2 cellular contexts compared by ENCODE assay signal in the genomic region with DNA sequence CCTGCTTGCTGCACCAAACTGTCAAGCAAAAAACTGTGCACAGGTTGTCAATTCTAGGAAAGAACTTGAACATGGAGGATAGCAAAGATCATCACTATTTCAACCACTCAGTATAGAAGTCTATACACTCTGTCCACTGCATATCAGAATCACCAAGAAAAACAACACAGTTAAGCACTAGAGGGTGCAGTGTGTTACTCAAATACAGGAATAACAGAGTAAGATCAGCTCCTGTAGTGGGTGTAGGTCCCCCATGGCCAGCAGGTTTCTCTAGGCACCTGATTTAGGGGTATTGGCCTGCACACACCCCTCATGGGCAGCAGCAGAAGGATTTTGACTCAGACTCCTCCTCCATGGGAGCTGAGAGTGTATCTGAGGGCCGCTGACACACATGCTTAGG.
TF ChIP-seq lines count a peak whose summit lies in the region.

No MANE protein-coding gene starts in this region.

TF ChIP-seq in GM23338, 12 proteins besides CTCF, POLR2A, EP300 and RAD21:
- TF ChIP-seq JUNB (IDR thresholded peaks at IDR 0.05; ENCODE audit: unreplicated experiment) (no peak), STAT1 (IDR thresholded peaks at IDR 0.05; ENCODE audit: unreplicated experiment) (no peak), POLR2AphosphoS5 (IDR thresholded peaks at IDR 0.05; ENCODE audit: low read depth) (no peak), NANOG (IDR thresholded peaks at IDR 0.05; ENCODE audit: borderline replicate concordance) (no peak), ZNF331 (CRISPR knock-in tag; IDR thresholded peaks at IDR 0.05; ENCODE audit: low read depth) (no peak), EZH2 (IDR thresholded peaks at IDR 0.05; ENCODE audit: low read depth, unreplicated experiment) (no peak), CREB1 (CRISPR knock-in tag; IDR thresholded peaks at IDR 0.05; ENCODE audit: low read depth) (no peak), ZNF114 (CRISPR knock-in tag; IDR thresholded peaks at IDR 0.05) (no peak), EZH2phosphoT487 (IDR thresholded peaks at IDR 0.05; ENCODE audit: unreplicated experiment) (no peak)
- TF ChIP-seq, protein P1, sequence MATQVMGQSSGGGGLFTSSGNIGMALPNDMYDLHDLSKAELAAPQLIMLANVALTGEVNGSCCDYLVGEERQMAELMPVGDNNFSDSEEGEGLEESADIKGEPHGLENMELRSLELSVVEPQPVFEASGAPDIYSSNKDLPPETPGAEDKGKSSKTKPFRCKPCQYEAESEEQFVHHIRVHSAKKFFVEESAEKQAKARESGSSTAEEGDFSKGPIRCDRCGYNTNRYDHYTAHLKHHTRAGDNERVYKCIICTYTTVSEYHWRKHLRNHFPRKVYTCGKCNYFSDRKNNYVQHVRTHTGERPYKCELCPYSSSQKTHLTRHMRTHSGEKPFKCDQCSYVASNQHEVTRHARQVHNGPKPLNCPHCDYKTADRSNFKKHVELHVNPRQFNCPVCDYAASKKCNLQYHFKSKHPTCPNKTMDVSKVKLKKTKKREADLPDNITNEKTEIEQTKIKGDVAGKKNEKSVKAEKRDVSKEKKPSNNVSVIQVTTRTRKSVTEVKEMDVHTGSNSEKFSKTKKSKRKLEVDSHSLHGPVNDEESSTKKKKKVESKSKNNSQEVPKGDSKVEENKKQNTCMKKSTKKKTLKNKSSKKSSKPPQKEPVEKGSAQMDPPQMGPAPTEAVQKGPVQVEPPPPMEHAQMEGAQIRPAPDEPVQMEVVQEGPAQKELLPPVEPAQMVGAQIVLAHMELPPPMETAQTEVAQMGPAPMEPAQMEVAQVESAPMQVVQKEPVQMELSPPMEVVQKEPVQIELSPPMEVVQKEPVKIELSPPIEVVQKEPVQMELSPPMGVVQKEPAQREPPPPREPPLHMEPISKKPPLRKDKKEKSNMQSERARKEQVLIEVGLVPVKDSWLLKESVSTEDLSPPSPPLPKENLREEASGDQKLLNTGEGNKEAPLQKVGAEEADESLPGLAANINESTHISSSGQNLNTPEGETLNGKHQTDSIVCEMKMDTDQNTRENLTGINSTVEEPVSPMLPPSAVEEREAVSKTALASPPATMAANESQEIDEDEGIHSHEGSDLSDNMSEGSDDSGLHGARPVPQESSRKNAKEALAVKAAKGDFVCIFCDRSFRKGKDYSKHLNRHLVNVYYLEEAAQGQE (IDR thresholded peaks at IDR 0.05; ENCODE audit: unreplicated experiment) = no peak
- TF ChIP-seq, protein P2, sequence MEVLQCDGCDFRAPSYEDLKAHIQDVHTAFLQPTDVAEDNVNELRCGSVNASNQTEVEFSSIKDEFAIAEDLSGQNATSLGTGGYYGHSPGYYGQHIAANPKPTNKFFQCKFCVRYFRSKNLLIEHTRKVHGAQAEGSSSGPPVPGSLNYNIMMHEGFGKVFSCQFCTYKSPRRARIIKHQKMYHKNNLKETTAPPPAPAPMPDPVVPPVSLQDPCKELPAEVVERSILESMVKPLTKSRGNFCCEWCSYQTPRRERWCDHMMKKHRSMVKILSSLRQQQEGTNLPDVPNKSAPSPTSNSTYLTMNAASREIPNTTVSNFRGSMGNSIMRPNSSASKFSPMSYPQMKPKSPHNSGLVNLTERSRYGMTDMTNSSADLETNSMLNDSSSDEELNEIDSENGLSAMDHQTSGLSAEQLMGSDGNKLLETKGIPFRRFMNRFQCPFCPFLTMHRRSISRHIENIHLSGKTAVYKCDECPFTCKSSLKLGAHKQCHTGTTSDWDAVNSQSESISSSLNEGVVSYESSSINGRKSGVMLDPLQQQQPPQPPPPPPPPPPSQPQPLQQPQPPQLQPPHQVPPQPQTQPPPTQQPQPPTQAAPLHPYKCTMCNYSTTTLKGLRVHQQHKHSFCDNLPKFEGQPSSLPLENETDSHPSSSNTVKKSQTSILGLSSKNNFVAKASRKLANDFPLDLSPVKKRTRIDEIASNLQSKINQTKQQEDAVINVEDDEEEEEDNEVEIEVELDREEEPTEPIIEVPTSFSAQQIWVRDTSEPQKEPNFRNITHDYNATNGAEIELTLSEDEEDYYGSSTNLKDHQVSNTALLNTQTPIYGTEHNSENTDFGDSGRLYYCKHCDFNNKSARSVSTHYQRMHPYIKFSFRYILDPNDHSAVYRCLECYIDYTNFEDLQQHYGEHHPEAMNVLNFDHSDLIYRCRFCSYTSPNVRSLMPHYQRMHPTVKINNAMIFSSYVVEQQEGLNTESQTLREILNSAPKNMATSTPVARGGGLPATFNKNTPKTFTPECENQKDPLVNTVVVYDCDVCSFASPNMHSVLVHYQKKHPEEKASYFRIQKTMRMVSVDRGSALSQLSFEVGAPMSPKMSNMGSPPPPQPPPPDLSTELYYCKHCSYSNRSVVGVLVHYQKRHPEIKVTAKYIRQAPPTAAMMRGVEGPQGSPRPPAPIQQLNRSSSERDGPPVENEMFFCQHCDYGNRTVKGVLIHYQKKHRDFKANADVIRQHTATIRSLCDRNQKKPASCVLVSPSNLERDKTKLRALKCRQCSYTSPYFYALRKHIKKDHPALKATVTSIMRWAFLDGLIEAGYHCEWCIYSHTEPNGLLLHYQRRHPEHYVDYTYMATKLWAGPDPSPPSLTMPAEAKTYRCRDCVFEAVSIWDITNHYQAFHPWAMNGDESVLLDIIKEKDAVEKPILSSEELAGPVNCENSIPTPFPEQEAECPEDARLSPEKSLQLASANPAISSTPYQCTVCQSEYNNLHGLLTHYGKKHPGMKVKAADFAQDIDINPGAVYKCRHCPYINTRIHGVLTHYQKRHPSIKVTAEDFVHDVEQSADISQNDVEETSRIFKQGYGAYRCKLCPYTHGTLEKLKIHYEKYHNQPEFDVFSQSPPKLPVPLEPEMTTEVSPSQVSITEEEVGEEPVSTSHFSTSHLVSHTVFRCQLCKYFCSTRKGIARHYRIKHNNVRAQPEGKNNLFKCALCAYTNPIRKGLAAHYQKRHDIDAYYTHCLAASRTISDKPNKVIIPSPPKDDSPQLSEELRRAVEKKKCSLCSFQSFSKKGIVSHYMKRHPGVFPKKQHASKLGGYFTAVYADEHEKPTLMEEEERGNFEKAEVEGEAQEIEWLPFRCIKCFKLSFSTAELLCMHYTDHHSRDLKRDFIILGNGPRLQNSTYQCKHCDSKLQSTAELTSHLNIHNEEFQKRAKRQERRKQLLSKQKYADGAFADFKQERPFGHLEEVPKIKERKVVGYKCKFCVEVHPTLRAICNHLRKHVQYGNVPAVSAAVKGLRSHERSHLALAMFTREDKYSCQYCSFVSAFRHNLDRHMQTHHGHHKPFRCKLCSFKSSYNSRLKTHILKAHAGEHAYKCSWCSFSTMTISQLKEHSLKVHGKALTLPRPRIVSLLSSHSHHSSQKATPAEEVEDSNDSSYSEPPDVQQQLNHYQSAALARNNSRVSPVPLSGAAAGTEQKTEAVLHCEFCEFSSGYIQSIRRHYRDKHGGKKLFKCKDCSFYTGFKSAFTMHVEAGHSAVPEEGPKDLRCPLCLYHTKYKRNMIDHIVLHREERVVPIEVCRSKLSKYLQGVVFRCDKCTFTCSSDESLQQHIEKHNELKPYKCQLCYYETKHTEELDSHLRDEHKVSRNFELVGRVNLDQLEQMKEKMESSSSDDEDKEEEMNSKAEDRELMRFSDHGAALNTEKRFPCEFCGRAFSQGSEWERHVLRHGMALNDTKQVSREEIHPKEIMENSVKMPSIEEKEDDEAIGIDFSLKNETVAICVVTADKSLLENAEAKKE (CRISPR knock-in tag; IDR thresholded peaks at IDR 0.05) = no peak

TF ChIP-seq in H1, 55 proteins besides CTCF, POLR2A, EP300 and RAD21:
- TF ChIP-seq MAFK (IDR thresholded peaks at IDR 0.05; ENCODE audit: low read depth, low read length) (no peak), SP2 (IDR thresholded peaks at IDR 0.05; ENCODE audit: low read length) (no peak), POLR2AphosphoS5 (IDR thresholded peaks at IDR 0.05; ENCODE audit: low read depth, low read length) (no peak), SP4 (IDR thresholded peaks at IDR 0.05; ENCODE audit: low read length) (no peak), SIN3A (conservative IDR thresholded peaks at IDR 0.05 in 1 of 2, IDR thresholded peaks at IDR 0.05 in 1 of 2; ENCODE audit: low read depth in 1 of 2, low read length in 2 of 2) (no peak), CBX5 (IDR thresholded peaks at IDR 0.05; ENCODE audit: low read depth, low read length) (no peak), CREB1 (IDR thresholded peaks at IDR 0.05) (no peak), PHF8 (conservative IDR thresholded peaks at IDR 0.05; ENCODE audit: low read depth, low read length) (no peak)
- TF ChIP-seq, protein P3, sequence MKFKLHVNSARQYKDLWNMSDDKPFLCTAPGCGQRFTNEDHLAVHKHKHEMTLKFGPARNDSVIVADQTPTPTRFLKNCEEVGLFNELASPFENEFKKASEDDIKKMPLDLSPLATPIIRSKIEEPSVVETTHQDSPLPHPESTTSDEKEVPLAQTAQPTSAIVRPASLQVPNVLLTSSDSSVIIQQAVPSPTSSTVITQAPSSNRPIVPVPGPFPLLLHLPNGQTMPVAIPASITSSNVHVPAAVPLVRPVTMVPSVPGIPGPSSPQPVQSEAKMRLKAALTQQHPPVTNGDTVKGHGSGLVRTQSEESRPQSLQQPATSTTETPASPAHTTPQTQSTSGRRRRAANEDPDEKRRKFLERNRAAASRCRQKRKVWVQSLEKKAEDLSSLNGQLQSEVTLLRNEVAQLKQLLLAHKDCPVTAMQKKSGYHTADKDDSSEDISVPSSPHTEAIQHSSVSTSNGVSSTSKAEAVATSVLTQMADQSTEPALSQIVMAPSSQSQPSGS (IDR thresholded peaks at IDR 0.05; ENCODE audit: low read length) = no peak
